1 cellular context compared by ENCODE assay signal in genomic region chr4:19721587-19721986, GRCh38.
TF ChIP-seq lines count a peak whose summit lies in the region.

No MANE protein-coding gene starts in this region.

TF ChIP-seq in H1, 55 proteins besides CTCF, POLR2A, EP300 and RAD21:
- TF ChIP-seq TAF1 (IDR thresholded peaks at IDR 0.05; ENCODE audit: low read depth, low read length): no peak
- TF ChIP-seq GTF2F1 (IDR thresholded peaks at IDR 0.05; ENCODE audit: borderline replicate concordance, low read depth, low read length): no peak
